Comparison of ENCODE assay signal across 1 cellular context in the genomic region with DNA sequence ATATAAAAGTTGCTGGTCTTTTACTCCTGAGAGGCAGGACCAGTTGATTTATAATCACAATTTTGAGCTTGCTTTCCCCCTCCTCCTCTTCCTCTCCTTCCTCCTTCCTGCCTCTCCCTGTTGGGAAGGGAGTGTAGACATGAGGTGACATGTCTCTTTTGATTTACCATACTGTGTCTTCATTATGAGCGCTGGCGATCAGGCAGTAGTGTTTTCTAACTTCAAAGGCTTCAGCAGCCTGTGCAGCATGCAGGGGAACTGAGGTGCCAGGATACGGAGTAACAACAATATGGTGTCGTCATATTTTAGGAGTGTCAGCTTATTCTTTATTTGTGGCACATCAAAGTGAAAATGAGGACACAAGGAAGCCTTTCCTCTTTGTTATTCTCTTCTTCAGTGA.
TF ChIP-seq lines count a peak whose summit lies in the region.

No MANE protein-coding gene starts in this region.

TF ChIP-seq in IMR-90, 13 proteins besides CTCF, POLR2A, EP300 and RAD21 (continued from another document):
- TF ChIP-seq CHD1 (IDR thresholded peaks at IDR 0.05; ENCODE audit: low read depth, low read length), result no peak
